In genomic region chr11:6618117-6619020, GRCh38 we compare ENCODE assay signal across 1 cellular context.
A peak's percentile ranks its signal among the peaks of the same experiment; 100 is the strongest.
TF ChIP-seq lines count a peak whose summit lies in the region.

No MANE protein-coding gene starts in this region.

TF ChIP-seq in GM12878, 131 proteins besides CTCF, POLR2A, EP300 and RAD21:
- TF ChIP-seq POU2F2 (IDR thresholded peaks at IDR 0.05; ENCODE audit: borderline replicate concordance, low read depth, low read length) (peak; percentile 61; the same call in 1 of the 3 replicates), BMI1 (IDR thresholded peaks at IDR 0.05; ENCODE audit: borderline replicate concordance) (no peak), BACH1 (IDR thresholded peaks at IDR 0.05; ENCODE audit: borderline replicate concordance) (0 out of 2 replicates have a peak, but pooled peaks have one; percentile 28), NR2F1 (conservative IDR thresholded peaks at IDR 0.05) (0 out of 2 replicates have a peak, but pooled peaks have one; percentile 38), SREBF1 (IDR thresholded peaks at IDR 0.05; ENCODE audit: low read length) (no peak), IRF4 (IDR thresholded peaks at IDR 0.05; ENCODE audit: low read depth, low read length) (0 out of 2 replicates have a peak, but pooled peaks have one; percentile 39), IKZF1 (conservative IDR thresholded peaks at IDR 0.05) (peak; percentile 4; the same call in 1 of the 2 replicates), BCL11A (IDR thresholded peaks at IDR 0.05; ENCODE audit: low read depth, low read length) (peak; percentile 57; the same call in 1 of the 2 replicates), RUNX3 (IDR thresholded peaks at IDR 0.05; ENCODE audit: low read length) (peak; percentile 69), SIN3A (IDR thresholded peaks at IDR 0.05; ENCODE audit: low read depth, low read length) (0 out of 2 replicates have a peak, but pooled peaks have one; percentile 36), IKZF2 (IDR thresholded peaks at IDR 0.05) (peak in 1 of 2 experiments; percentile 32; a peak in 1 of 4 replicates), EED (IDR thresholded peaks at IDR 0.05; ENCODE audit: low read depth) (peak; percentile 27), SPI1 (IDR thresholded peaks at IDR 0.05; ENCODE audit: borderline replicate concordance, insufficient read depth, low read depth, low read length) (peak; percentile 81; the same call in 1 of the 2 replicates)
- TF ChIP-seq, protein P1, sequence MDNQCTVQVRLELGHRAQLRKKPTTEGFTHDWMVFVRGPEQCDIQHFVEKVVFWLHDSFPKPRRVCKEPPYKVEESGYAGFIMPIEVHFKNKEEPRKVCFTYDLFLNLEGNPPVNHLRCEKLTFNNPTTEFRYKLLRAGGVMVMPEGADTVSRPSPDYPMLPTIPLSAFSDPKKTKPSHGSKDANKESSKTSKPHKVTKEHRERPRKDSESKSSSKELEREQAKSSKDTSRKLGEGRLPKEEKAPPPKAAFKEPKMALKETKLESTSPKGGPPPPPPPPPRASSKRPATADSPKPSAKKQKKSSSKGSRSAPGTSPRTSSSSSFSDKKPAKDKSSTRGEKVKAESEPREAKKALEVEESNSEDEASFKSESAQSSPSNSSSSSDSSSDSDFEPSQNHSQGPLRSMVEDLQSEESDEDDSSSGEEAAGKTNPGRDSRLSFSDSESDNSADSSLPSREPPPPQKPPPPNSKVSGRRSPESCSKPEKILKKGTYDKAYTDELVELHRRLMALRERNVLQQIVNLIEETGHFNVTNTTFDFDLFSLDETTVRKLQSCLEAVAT (IDR thresholded peaks at IDR 0.05) = no peak
